4 cellular contexts compared by ENCODE assay signal in the genomic region with DNA sequence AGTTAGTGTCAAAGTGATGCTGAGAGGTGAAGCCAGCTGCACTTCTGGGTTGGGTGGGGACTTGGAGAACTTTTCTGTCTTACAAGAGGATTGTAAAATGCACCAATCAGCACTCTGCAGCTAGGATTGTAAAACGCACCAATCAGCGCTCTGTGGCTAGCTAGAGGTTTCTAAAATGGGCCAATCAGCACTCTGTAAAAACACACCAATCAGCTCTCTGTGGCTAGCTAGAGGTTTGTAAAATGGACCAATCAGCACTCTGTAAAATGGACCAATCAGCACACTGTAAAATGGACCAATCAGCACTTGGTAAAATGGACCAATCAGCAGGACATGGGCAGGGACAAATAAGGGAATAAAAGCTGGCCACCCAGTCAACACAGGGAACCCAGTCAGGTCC.
TF ChIP-seq lines count a peak whose summit lies in the region.

No MANE protein-coding gene starts in this region.

TF ChIP-seq in A549, 52 proteins besides CTCF, POLR2A, EP300 and RAD21:
- TF ChIP-seq MAFK (IDR thresholded peaks at IDR 0.05; ENCODE audit: partially characterized antibody): peak; percentile 44

TF ChIP-seq in HEK293, 187 proteins besides CTCF, POLR2A, EP300 and RAD21:
- TF ChIP-seq SP2 (tag by site-specific recombination; IDR thresholded peaks at IDR 0.05): 0 out of 2 replicates have a peak, but pooled peaks have one; percentile 13

TF ChIP-seq in WTC11, 78 proteins besides CTCF, POLR2A, EP300 and RAD21:
- TF ChIP-seq NFYB (CRISPR knock-in tag; conservative IDR thresholded peaks at IDR 0.05; ENCODE audit: low read depth): peak; percentile 64

TF ChIP-seq in HepG2, 621 proteins besides CTCF, POLR2A, EP300 and RAD21:
- peak; percentile 50; the same call in 1 of the 2 replicates for TF ChIP-seq NFYB (CRISPR knock-in tag; IDR thresholded peaks at IDR 0.05)
TF ChIP-seq in HepG2: peak in this region for 1; not testable (repeated sequence) for 620.
